Comparison of ENCODE assay signal across 8 cellular contexts in the genomic region with DNA sequence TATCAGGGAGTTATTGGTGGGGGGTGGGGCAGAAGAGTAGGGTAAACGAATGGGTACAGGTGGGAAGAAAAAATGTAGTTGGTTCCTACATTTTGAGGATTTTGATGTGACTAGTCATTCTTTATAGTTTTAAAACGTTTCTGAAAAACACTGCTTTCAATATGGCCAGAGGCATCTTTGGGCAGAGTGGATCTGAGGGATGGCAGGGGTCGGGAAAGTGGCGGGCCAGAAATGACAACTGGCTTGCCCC. TPM values are rescaled to one million over a fixed set of nuclear protein-coding genes. Genes with fewer than 3 reads are reported as not detected.
A peak's percentile ranks its signal among the peaks of the same experiment; 100 is the strongest.
DNase-seq lines count a peak whose midpoint lies in the region; ATAC-seq and TF ChIP-seq lines count a peak whose summit lies in the region.

No MANE protein-coding gene starts in this region.

- no peak overlapping the region for H2AK5ac ChIP-seq in H9 (ENCODE audit: insufficient read length, low read length)

- H3K23me2 ChIP-seq in H9 (ENCODE audit: insufficient read length, low read depth, low read length, poor library complexity, severe bottlenecking): peaks cover 14% of the 10 kb centered on the region

- no peaks in the 10 kb centered on the region for H3K79me1 ChIP-seq in H9 (ENCODE audit: insufficient read depth, low read depth, low read length, poor library complexity, severe bottlenecking)

- TF ChIP-seq CTCF in H9 (conservative IDR thresholded peaks at IDR 0.05): no peak
- TF ChIP-seq CTCF in WERI-Rb-1 (IDR thresholded peaks at IDR 0.05; ENCODE audit: low read depth, low read length): no peak
- TF ChIP-seq CTCF in foreskin keratinocyte (conservative IDR thresholded peaks at IDR 0.05): no peak

- H3K27ac ChIP-seq in H9 (ENCODE audit: insufficient read length, low read depth, low read length) (no peak overlapping the region), WERI-Rb-1 (peak overlapping the region; percentile 56; the same call in 1 of the 2 replicates), foreskin keratinocyte (peak overlapping the region; percentile 75), skin epidermis (peak overlapping the region in 20 of 21 experiments; percentile 63 to 94 (median 80))

- no peaks in the 10 kb centered on the region for H3K36me3 ChIP-seq in WERI-Rb-1

- H3K27me3 ChIP-seq in H9 (ENCODE audit: insufficient read depth, low read length) (no peaks in the 10 kb centered on the region), WERI-Rb-1 (ENCODE audit: insufficient read depth, low read depth, severe bottlenecking) (no peaks in the 10 kb centered on the region), foreskin keratinocyte (no peaks in the 10 kb centered on the region)

- no peak overlapping the region for H3K56ac ChIP-seq in H9 (ENCODE audit: insufficient read length, low read depth, low read length)

- H3K4me3 Mint-ChIP-seq in H9: peak overlapping the region; percentile 86 to 91

- no peaks in the 10 kb centered on the region for H3K9me3 Mint-ChIP-seq in H9

- no peaks in the 10 kb centered on the region; a peak in 2 of 7 replicates for H3K36me3 Mint-ChIP-seq in H9 (ENCODE audit: insufficient read depth in 1 of 3, low read depth in 3 of 3)

- peak overlapping the region; percentile 46 for H3K4me3 ChIP-seq in WERI-Rb-1 (ENCODE audit: low read depth, low read length)
- peak overlapping the region; percentile 33 to 82 (median 60) for H3K4me3 ChIP-seq in skin epidermis

- H3K14ac ChIP-seq in H9 (ENCODE audit: insufficient read depth, low read length): no peak overlapping the region

- H3K9me3 ChIP-seq in H9 (ENCODE audit: control insufficient read depth, low read depth, low read length): no peaks in the 10 kb centered on the region
- no peaks in the 10 kb centered on the region for H3K9me3 ChIP-seq in WERI-Rb-1 (ENCODE audit: severe bottlenecking)

- H2BK120ac ChIP-seq in H9 (ENCODE audit: low read depth, low read length, poor library complexity, severe bottlenecking): no peak overlapping the region

- H3K79me2 ChIP-seq in H9 (ENCODE audit: insufficient read depth, low read length): no peaks in the 10 kb centered on the region; the same call in 1 of the 2 replicates

- H3K9ac ChIP-seq in H9 (ENCODE audit: extremely low read depth, insufficient read length, low read length): peak overlapping the region; percentile 39

- peak overlapping the region; percentile 53 to 95 (median 80); a peak in 5 of 7 replicates for H3K27ac Mint-ChIP-seq in H9

- peaks cover 19% of the 10 kb centered on the region in 2 experiments for H3K4me1 Mint-ChIP-seq in H9

- H2BK15ac ChIP-seq in H9 (ENCODE audit: low read depth, low read length): no peak overlapping the region

- H3K27me3 Mint-ChIP-seq in H9 (ENCODE audit: low read depth): peaks cover 34% of the 10 kb centered on the region

- H3T11ph ChIP-seq in H9 (ENCODE audit: low read length): no peak overlapping the region

- no peak overlapping the region for H3K4ac ChIP-seq in H9 (ENCODE audit: low read depth, low read length)

- H2BK20ac ChIP-seq in H9 (ENCODE audit: low read depth, low read length, poor library complexity, severe bottlenecking): no peak overlapping the region

- H3K4me1 ChIP-seq in H9 (ENCODE audit: insufficient read depth, low read length) (no peaks in the 10 kb centered on the region; the same call in 1 of the 2 replicates), foreskin keratinocyte (no peaks in the 10 kb centered on the region)

- no CpG with 5 or more reads among the region's 4 CpGs for WGBS in H9 (ENCODE audit: extremely low coverage, insufficient read length, low lambda C conversion rate)

- H4K20me1 ChIP-seq in H9 (ENCODE audit: control insufficient read depth, insufficient read depth, insufficient read length): no peaks in the 10 kb centered on the region

- no peak overlapping the region for H4K5ac ChIP-seq in H9 (ENCODE audit: insufficient read length, low read depth, low read length)

- H2BK12ac ChIP-seq in H9 (ENCODE audit: insufficient read length, low read depth, low read length): no peak overlapping the region

- H3K23ac ChIP-seq in H9 (ENCODE audit: insufficient read length, low read depth, low read length): no peak overlapping the region

- no peak overlapping the region for H2AFZ ChIP-seq in H9 (ENCODE audit: low read length)

- no peak overlapping the region for H2BK5ac ChIP-seq in H9 (ENCODE audit: insufficient read length, low read length)

- peak overlapping the region; percentile 71 for H3K4me2 ChIP-seq in H9 (ENCODE audit: insufficient read depth, insufficient read length, low read length)

- no peak overlapping the region for H4K8ac ChIP-seq in H9 (replicated peaks; ENCODE audit: insufficient read length, low read depth, low read length)

- no peak overlapping the region for H3K18ac ChIP-seq in H9 (ENCODE audit: insufficient read length, low read depth, low read length)

- H4K91ac ChIP-seq in H9 (ENCODE audit: insufficient read length, low read depth, low read length): no peak overlapping the region

- DNase-seq in H9: no peak
- no peak for DNase-seq in WERI-Rb-1
- DNase-seq in foreskin keratinocyte: no peak
- no peak for DNase-seq in 8988T
- no peak for DNase-seq in AG08396 (ENCODE audit: low spot score)
- no peak for DNase-seq in activated gamma-delta T cell treated with Interleukin-2 at 50 U/mL for 16 hours

- ATAC-seq in foreskin keratinocyte (no peak), HG03460 (IDR thresholded peaks at IDR 0.05; ENCODE audit: unreplicated experiment) (no peak)

RNA-seq across cellular contexts. Expression of gene ATP23, which starts 0.5 kb away (rescaled TPM):
- 4.7 and 5.1 TPM in 2 replicates for total RNA-seq in H9 (2021)
- total RNA-seq in foreskin keratinocyte: 6.3 and 6.5 TPM in 2 replicates
- 8.6 and 9.9 TPM in 2 replicates for polyA plus RNA-seq in foreskin keratinocyte
